In the genomic region with DNA sequence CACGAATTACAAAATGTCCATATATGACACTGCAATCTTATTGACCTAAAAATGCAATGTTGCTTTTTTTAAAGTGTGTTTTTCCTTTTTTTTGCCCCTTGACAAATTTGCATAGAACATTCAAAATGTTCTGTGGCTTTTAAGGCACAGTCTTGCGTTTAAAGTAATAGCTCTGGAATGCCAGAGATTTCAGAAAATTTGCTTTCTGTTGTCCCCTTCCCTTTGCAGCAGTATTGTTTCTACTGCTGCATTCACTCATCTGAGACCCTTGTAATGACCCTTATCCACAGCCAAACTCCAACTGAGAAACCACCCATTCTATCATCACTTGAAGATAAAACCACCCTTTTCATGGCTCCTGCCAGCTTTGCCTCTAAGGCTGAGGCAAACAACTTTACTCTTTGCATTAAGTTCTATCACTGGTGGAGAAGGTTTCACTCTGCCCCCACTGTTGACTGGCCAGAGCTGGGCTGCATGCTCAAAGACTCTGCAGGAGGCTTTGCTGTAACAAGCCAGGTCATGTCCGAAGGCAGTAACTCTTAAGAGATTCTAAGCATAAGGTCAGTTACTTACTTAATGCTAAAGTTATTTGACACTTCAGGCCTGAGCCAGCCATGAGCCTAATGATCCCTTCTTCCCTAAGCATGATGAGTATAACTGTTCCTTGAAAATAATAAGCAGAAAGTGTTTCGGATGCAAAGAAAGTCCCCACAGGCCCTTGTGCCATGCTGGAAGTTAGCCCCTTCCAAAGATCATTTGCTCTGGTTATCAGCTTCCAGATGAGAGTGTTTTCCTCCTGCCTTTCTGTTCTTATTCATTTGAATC, we compare ENCODE assay signal across 10 cellular contexts.
DNase-seq lines count a peak whose midpoint lies in the region; ATAC-seq and TF ChIP-seq lines count a peak whose summit lies in the region.
"Had no signal": no experiment of that assay in that cellular context is flagged by ENCODE, and none has a peak within 500 bp of the region (broad histone marks: within the 10 kb centered on the region; RNA-seq: fewer than 3 reads in every experiment).

No MANE protein-coding gene starts in this region.

- H3K27ac ChIP-seq in esophagus (ENCODE audit: low read depth in 2 of 2, low read length in 1 of 2) = peak overlapping the region; percentile 45 to 56
- H3K27ac ChIP-seq in mesenchymal stem cell (ENCODE audit: low read length, poor library complexity, severe bottlenecking) = peak overlapping the region; percentile 95
- H3K27ac ChIP-seq in upper lobe of left lung = peak overlapping the region; percentile 57 to 75 (median 66)
- H3K27ac ChIP-seq: 22Rv1 had no signal

- peak overlapping the region; percentile 81 for H3K9ac ChIP-seq in mesenchymal stem cell (ENCODE audit: low read length)

- peak overlapping the region; percentile 35 for H2BK5ac ChIP-seq in mesenchymal stem cell (ENCODE audit: low read depth, low read length, poor library complexity, severe bottlenecking)

- peak overlapping the region; percentile 28 to 86 for H3K18ac ChIP-seq in mesenchymal stem cell (ENCODE audit: low read depth in 1 of 2, low read length in 2 of 2)

- no peak overlapping the region for H2AK5ac ChIP-seq in mesenchymal stem cell (ENCODE audit: low read length, severe bottlenecking)

- TF ChIP-seq POLR2A in upper lobe of left lung (IDR thresholded peaks at IDR 0.05) = no peak

- peaks cover 0 to 3% of the 10 kb centered on the region in 2 donors for H3K4me1 ChIP-seq in esophagus (ENCODE audit: control insufficient read depth in 2 of 2, insufficient read depth in 2 of 2, low read length in 1 of 2)
- H3K4me1 ChIP-seq in mesenchymal stem cell (ENCODE audit: control insufficient read depth, insufficient read depth, low read depth, low read length) = peaks cover 4% of the 10 kb centered on the region
- H3K4me1 ChIP-seq in upper lobe of left lung = peaks cover 20 to 40% (median 31%) of the 10 kb centered on the region in 4 donors

- H2AFZ ChIP-seq in mesenchymal stem cell (ENCODE audit: low read depth, low read length) = peak overlapping the region; percentile 57

- peak in 1 of 2 donors; percentile 68 for ATAC-seq in upper lobe of left lung (ENCODE audit: low FRiP score in 2 of 2)
- ATAC-seq in HG03108 (IDR thresholded peaks at IDR 0.05; ENCODE audit: unreplicated experiment) = no peak

- H2BK15ac ChIP-seq in mesenchymal stem cell (ENCODE audit: low read depth, poor library complexity, severe bottlenecking) = no peak overlapping the region

- H3K4me3 ChIP-seq in esophagus (ENCODE audit: low read depth in 1 of 2, low read length in 2 of 2) = no peak overlapping the region
- peak overlapping the region in 1 of 2 experiments; percentile 38 for H3K4me3 ChIP-seq in mesenchymal stem cell (ENCODE audit: insufficient read depth in 1 of 2, low read depth in 1 of 2, low read length in 2 of 2)
- no peak overlapping the region for H3K4me3 ChIP-seq in upper lobe of left lung

- peak overlapping the region; percentile 4 to 70 for H3K4ac ChIP-seq in mesenchymal stem cell (ENCODE audit: low read depth in 1 of 2, low read length in 2 of 2)

- TF ChIP-seq EP300 in upper lobe of left lung (IDR thresholded peaks at IDR 0.05) = no peak

- H3K9me3 ChIP-seq in esophagus (ENCODE audit: control insufficient read depth in 2 of 2, insufficient read depth in 1 of 2, low read depth in 1 of 2, low read length in 1 of 2) (no peaks in the 10 kb centered on the region), mesenchymal stem cell (ENCODE audit: control insufficient read depth, low read length) (no peaks in the 10 kb centered on the region), upper lobe of left lung (no peaks in the 10 kb centered on the region)

- H3K4me2 ChIP-seq in mesenchymal stem cell (ENCODE audit: low read length, poor library complexity, severe bottlenecking) = peak overlapping the region; percentile 12

- H4K91ac ChIP-seq in mesenchymal stem cell (ENCODE audit: low read length) = peak overlapping the region; percentile 35

- H3K27me3 ChIP-seq in esophagus (ENCODE audit: control insufficient read depth in 1 of 2, insufficient read depth in 2 of 2, low read length in 2 of 2) = no peaks in the 10 kb centered on the region
- H3K27me3 ChIP-seq in mesenchymal stem cell (ENCODE audit: control insufficient read depth in 1 of 2, insufficient read depth in 1 of 2, low read length in 2 of 2) = no peaks in the 10 kb centered on the region
- H3K27me3 ChIP-seq in upper lobe of left lung = no peaks in the 10 kb centered on the region

- peak overlapping the region; percentile 67 for H4K8ac ChIP-seq in mesenchymal stem cell (ENCODE audit: low read length)

- H2BK120ac ChIP-seq in mesenchymal stem cell (ENCODE audit: low read depth, low read length) = peak overlapping the region; percentile 0

- 65 to 69% methylated on average over 4 of the region's 4 CpGs for WGBS in esophagus, 2 donors
- WGBS in mesenchymal stem cell = 31% methylated on average over 2 of the region's 4 CpGs
- WGBS in upper lobe of left lung, 2 donors = 70% methylated on average over 3 to 4 of the region's 4 CpGs

- H3K23ac ChIP-seq in mesenchymal stem cell (ENCODE audit: low read length in 2 of 2) = no peak overlapping the region

- peaks cover 5% of the 10 kb centered on the region for H3K79me1 ChIP-seq in mesenchymal stem cell (replicated peaks; ENCODE audit: low read length, poor library complexity, severe bottlenecking)

- peaks cover 0 to 3% of the 10 kb centered on the region in 2 donors for H3K36me3 ChIP-seq in esophagus (ENCODE audit: control insufficient read depth in 2 of 2, insufficient read depth in 2 of 2, low read length in 1 of 2)
- peaks cover 0 to 7% of the 10 kb centered on the region in 2 experiments for H3K36me3 ChIP-seq in mesenchymal stem cell (ENCODE audit: control insufficient read depth in 1 of 2, insufficient read depth in 2 of 2, low read depth in 1 of 2, low read length in 2 of 2)
- H3K36me3 ChIP-seq in upper lobe of left lung = peaks cover 0 to 11% (median 0%) of the 10 kb centered on the region in 4 donors

- no peak overlapping the region for H3K14ac ChIP-seq in mesenchymal stem cell (ENCODE audit: low read length in 2 of 2)

- no peak overlapping the region for H2BK12ac ChIP-seq in mesenchymal stem cell (ENCODE audit: low read length in 2 of 2)

- DNase-seq in DMS53 (lab: John Stamatoyannopoulos, UW) (peak; percentile 10), DMS53 treated with DMSO at 0.1 percent for 48 hours (lab: John Stamatoyannopoulos, UW; ENCODE audit: unreplicated experiment) (no peak), mesenchymal stem cell (peak; percentile 84), upper lobe of left lung (peak in 1 of 2 donors; percentile 31), mucosa of gallbladder (ENCODE audit: low spot score) (no peak)
- DNase-seq in activated T-cell treated with anti-CD3 and anti-CD28 coated beads, Interleukin-2, amount 50 U/mL, for 1 hour = no peak
- DNase-seq: activated CD4-positive, alpha-beta T cell treated with anti-CD3 and anti-CD28 coated beads, Interleukin-2, amount 50 U/mL, for 1 hour had no signal

- TF ChIP-seq CTCF in upper lobe of left lung (IDR thresholded peaks at IDR 0.05) = no peak

Comparison
In these comparisons a context has a peak if more than half of its experiments do, and no peak if none do; other contexts are left out.
1. DNase-seq: peak in DMS53 (single experiment) and mesenchymal stem cell (single experiment); none in DMS53 treated with DMSO at 0.1 percent for 48 hours (single experiment), activated T-cell treated with anti-CD3 and anti-CD28 coated beads, Interleukin-2, amount 50 U/mL, for 1 hour (single experiment) and mucosa of gallbladder (single experiment).
2. Peak in every context shown above with its lines, with median percentiles within 50 percentile points of each other: H3K27ac ChIP-seq.